Comparison of ENCODE assay signal across 12 cellular contexts in the genomic region with DNA sequence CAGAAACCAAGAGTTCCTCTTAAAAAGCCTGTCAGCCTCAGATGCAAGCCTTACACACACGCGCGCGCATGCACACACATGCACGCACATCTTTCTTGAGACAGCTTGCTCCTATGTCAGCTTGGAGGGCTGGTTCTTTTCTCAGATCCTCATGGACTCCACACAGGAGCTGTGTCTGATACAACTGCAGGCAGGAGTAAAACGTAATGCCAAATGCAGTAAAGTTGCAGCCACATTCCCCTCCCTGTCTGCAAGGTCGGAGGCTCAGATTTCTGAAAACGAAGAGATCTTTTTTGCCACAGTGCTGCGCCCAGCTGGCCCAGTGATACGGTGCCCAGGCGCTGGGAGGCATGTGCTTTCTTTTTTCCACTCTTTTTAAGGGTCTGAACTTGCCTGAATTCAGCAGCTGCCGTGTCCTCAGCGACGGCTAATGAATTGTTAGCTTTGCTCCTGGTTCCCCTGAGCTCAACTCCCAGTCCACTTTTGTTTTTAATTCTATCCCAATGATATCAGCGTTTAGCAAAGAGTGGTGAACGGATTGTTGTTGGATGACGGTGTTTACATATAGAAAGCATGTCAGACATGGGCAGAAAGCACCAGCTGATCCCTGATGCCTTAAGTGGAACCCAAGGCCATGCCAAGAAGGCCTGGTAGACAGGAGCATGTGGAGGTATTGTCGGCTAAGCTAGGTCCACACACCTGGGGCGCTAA.
DNase-seq lines count a peak whose midpoint lies in the region; ATAC-seq, FAIRE-seq and TF ChIP-seq lines count a peak whose summit lies in the region.
"Had no signal": no experiment of that assay in that cellular context is flagged by ENCODE, and none has a peak within 500 bp of the region (broad histone marks: within the 10 kb centered on the region; RNA-seq: fewer than 3 reads in every experiment).

No MANE protein-coding gene starts in this region.

- no peaks in the 10 kb centered on the region for H3K9me2 ChIP-seq in PC-3 (replicated peaks; ENCODE audit: low read length)

- intact Hi-C loops in HepG2 (cut with micrococcal nuclease; ENCODE audit: unreplicated experiment) (loop anchor here (5.0 kb wide), 1 partner anchor 73 kb away; a partner anchor contains a TSS), right lobe of liver (cut with DNase I) (no loop called here), GM12878 (cut with micrococcal nuclease; ENCODE audit: unreplicated experiment) (no loop called here), PC-3 (cut with micrococcal nuclease) (no loop called here)
- intact Hi-C loops in naive thymus-derived CD4-positive, alpha-beta T cell (cut with micrococcal nuclease), result no loop called here

- BruUV-seq in HepG2 (replicated peaks; lab: Mats Ljungman, UMichigan) (no TSS peak), GM12878 (replicated peaks; lab: Mats Ljungman, UMichigan) (no TSS peak), PC-3 (replicated peaks; lab: Mats Ljungman, UMichigan) (no TSS peak)

- no peaks in the 10 kb centered on the region for H3K27me3 Mint-ChIP-seq in naive thymus-derived CD4-positive, alpha-beta T cell
- H3K27me3 Mint-ChIP-seq: CD4-positive, CD25-positive, alpha-beta regulatory T cell; natural killer cell treated with Interleukin-12 subunit alpha and Interleukin-12 subunit beta and Interleukin-15 and Interleukin-18, amount 100 ng/mL, for 72 hours had no signal

- POLR2A ChIA-PET in HepG2 (lab: Yijun Ruan, JAX), result no interaction called here
- POLR2A ChIA-PET in GM12878 (lab: Charles Lee), result no interaction called here
- POLR2A ChIA-PET in naive thymus-derived CD4-positive, alpha-beta T cell (lab: Charles Lee), result interaction anchor here (0.7 kb wide), 1 partner anchor 233 kb away, joined by 3 read pairs; no protein-coding TSS in a partner anchor
- POLR2A ChIA-PET in PC-3 (lab: Charles Lee; ENCODE audit: unreplicated experiment), result no interaction called here

- SMC1A ChIA-PET in GM12878 (lab: Charles Lee; ENCODE audit: uncharacterized antibody, unreplicated experiment), result no interaction called here

- H3K9me3 ChIP-seq in HepG2 (ENCODE audit: low read length) (no peaks in the 10 kb centered on the region), right lobe of liver (no peaks in the 10 kb centered on the region), GM12878 (replicated peaks; ENCODE audit: control insufficient read depth, insufficient read depth, low read length) (no peaks in the 10 kb centered on the region; the same call in 2 of the 3 replicates), muscle layer of duodenum (ENCODE audit: control insufficient read depth in 1 of 2, low read length in 2 of 2) (no peaks in the 10 kb centered on the region), PC-3 (ENCODE audit: low read length) (no peaks in the 10 kb centered on the region)
- H3K9me3 ChIP-seq in naive thymus-derived CD4-positive, alpha-beta T cell (ENCODE audit: control insufficient read depth in 2 of 3, low read length in 3 of 3), result no peaks in the 10 kb centered on the region

- TF ChIP-seq POLR2A in HepG2 (IDR thresholded peaks at IDR 0.05; ENCODE audit: insufficient read depth in 1 of 2, low read depth in 2 of 2, low read length in 2 of 2), result no peak
- TF ChIP-seq POLR2A in right lobe of liver (IDR thresholded peaks at IDR 0.05), result no peak
- TF ChIP-seq POLR2A in GM12878 (IDR thresholded peaks at IDR 0.05; ENCODE audit: low read depth, low read length), result no peak

- H2AFZ ChIP-seq in HepG2 (ENCODE audit: low read length) (no peak overlapping the region), GM12878 (ENCODE audit: control insufficient read depth, low read depth, low read length) (no peak overlapping the region), PC-3 (ENCODE audit: low read length) (no peak overlapping the region)

- FAIRE-seq in HepG2 (lab: Jason Lieb, UNC), result no peak
- FAIRE-seq in GM12878 (lab: Jason Lieb, UNC), result no peak

- TF ChIP-seq CTCF in HepG2 (CRISPR knock-in tag; IDR thresholded peaks at IDR 0.05) (no peak), right lobe of liver (IDR thresholded peaks at IDR 0.05) (no peak), GM12878 (IDR thresholded peaks at IDR 0.05 in 2 of 3, conservative IDR thresholded peaks at IDR 0.05 in 1 of 3; ENCODE audit: control insufficient read depth in 2 of 3, extremely low read depth in 1 of 3, insufficient read depth in 1 of 3, low read depth in 3 of 3, low read length in 3 of 3) (no peak), PC-3 (conservative IDR thresholded peaks at IDR 0.05; ENCODE audit: low read depth, low read length) (no peak)

- H3K4me3 ChIP-seq in HepG2 (replicated peaks in 1 of 3; ENCODE audit: insufficient read depth in 1 of 3, low read depth in 2 of 3, low read length in 3 of 3), result no peak overlapping the region
- no peak overlapping the region for H3K4me3 ChIP-seq in right lobe of liver
- H3K4me3 ChIP-seq in GM12878, result no peak overlapping the region
- H3K4me3 ChIP-seq in muscle layer of duodenum (ENCODE audit: low read depth in 1 of 2, low read length in 2 of 2), result peak overlapping the region; percentile 34 to 49
- no peak overlapping the region for H3K4me3 ChIP-seq in naive thymus-derived CD4-positive, alpha-beta T cell (ENCODE audit: low read length)
- H3K4me3 ChIP-seq in PC-3 (ENCODE audit: low read length), result no peak overlapping the region

- H3K4me3 Mint-ChIP-seq in naive thymus-derived CD4-positive, alpha-beta T cell, result no peak overlapping the region
- H3K4me3 Mint-ChIP-seq: CD4-positive, CD25-positive, alpha-beta regulatory T cell; natural killer cell treated with Interleukin-12 subunit alpha and Interleukin-12 subunit beta and Interleukin-15 and Interleukin-18, amount 100 ng/mL, for 72 hours had no signal

- peaks cover 17 to 80% (median 66%) of the 10 kb centered on the region in 7 donors for H3K4me1 Mint-ChIP-seq in naive thymus-derived CD4-positive, alpha-beta T cell

- no peak for DNase-seq in HepG2 (ENCODE audit: low spot score)
- DNase-seq in right lobe of liver, result no peak
- no peak for DNase-seq in GM12878 (ENCODE audit: low read depth, low spot score)
- DNase-seq in naive thymus-derived CD4-positive, alpha-beta T cell, result no peak
- no peak for DNase-seq in COR-L47 (lab: John Stamatoyannopoulos, UW)
- DNase-seq in PC-3, result no peak
- DNase-seq: brain microvascular endothelial cell; CD4-positive, CD25-positive, alpha-beta regulatory T cell; NCI-H1048 had no signal

- H3K9ac ChIP-seq in HepG2 (ENCODE audit: insufficient read depth, low read depth, low read length) (no peak overlapping the region), GM12878 (ENCODE audit: control insufficient read depth, insufficient read depth, low read length) (no peak overlapping the region), PC-3 (ENCODE audit: low read length) (no peak overlapping the region)

- TF ChIP-seq RAD21 in HepG2 (CRISPR knock-in tag; IDR thresholded peaks at IDR 0.05), result no peak
- no peak for TF ChIP-seq RAD21 in GM12878 (IDR thresholded peaks at IDR 0.05; ENCODE audit: insufficient read depth, low read depth, low read length)

- in situ Hi-C loops in HepG2 (cut with HindIII; ENCODE audit: extremely low pct_ligation_motif_present, low pct_unique_long_range_greater_than_20kb), result no loop called here
- in situ Hi-C loops in GM12878 (cut with MboI), result no loop called here

- no peaks in the 10 kb centered on the region for H3K27me3 ChIP-seq in HepG2 (ENCODE audit: control insufficient read depth in 1 of 2, insufficient read depth in 2 of 2, low read length in 2 of 2)
- no peaks in the 10 kb centered on the region for H3K27me3 ChIP-seq in right lobe of liver
- no peaks in the 10 kb centered on the region for H3K27me3 ChIP-seq in GM12878 (replicated peaks in 1 of 2; ENCODE audit: control insufficient read depth in 2 of 2, insufficient read depth in 2 of 2, low read length in 1 of 2)
- H3K27me3 ChIP-seq in muscle layer of duodenum (ENCODE audit: low read depth, low read length), result no peaks in the 10 kb centered on the region
- no peaks in the 10 kb centered on the region for H3K27me3 ChIP-seq in naive thymus-derived CD4-positive, alpha-beta T cell (ENCODE audit: control insufficient read depth in 2 of 2, insufficient read depth in 2 of 2, low read length in 2 of 2)
- H3K27me3 ChIP-seq in PC-3 (ENCODE audit: low read length), result no peaks in the 10 kb centered on the region
- H3K27me3 ChIP-seq: brain microvascular endothelial cell had no signal

- no peaks in the 10 kb centered on the region for H3F3A ChIP-seq in PC-3 (ENCODE audit: low read length, unreplicated experiment)

- H3K27ac ChIP-seq in HepG2 (ENCODE audit: extremely low read length, insufficient read depth, low read length), result no peak overlapping the region
- no peak overlapping the region for H3K27ac ChIP-seq in right lobe of liver
- no peak overlapping the region for H3K27ac ChIP-seq in GM12878 (ENCODE audit: control insufficient read depth, insufficient read depth)
- peak overlapping the region; percentile 37 for H3K27ac ChIP-seq in muscle layer of duodenum (ENCODE audit: low read length)
- no peak overlapping the region for H3K27ac ChIP-seq in naive thymus-derived CD4-positive, alpha-beta T cell (ENCODE audit: low read depth, low read length)
- no peak overlapping the region for H3K27ac ChIP-seq in PC-3 (ENCODE audit: low read length)
- H3K27ac ChIP-seq: brain microvascular endothelial cell had no signal

- no peaks in the 10 kb centered on the region for H3K36me3 ChIP-seq in HepG2 (replicated peaks in 1 of 2; ENCODE audit: control insufficient read depth in 1 of 2, insufficient read depth in 2 of 2, low read length in 2 of 2)
- no peaks in the 10 kb centered on the region for H3K36me3 ChIP-seq in right lobe of liver
- H3K36me3 ChIP-seq in GM12878 (ENCODE audit: control insufficient read depth in 2 of 2, insufficient read depth in 2 of 2, low read length in 1 of 2), result no peaks in the 10 kb centered on the region
- H3K36me3 ChIP-seq in muscle layer of duodenum (ENCODE audit: control insufficient read depth in 1 of 2, insufficient read depth in 2 of 2, low read length in 2 of 2), result peaks cover 0 to 5% of the 10 kb centered on the region in 2 donors
- H3K36me3 ChIP-seq in naive thymus-derived CD4-positive, alpha-beta T cell (ENCODE audit: control insufficient read depth in 2 of 3, insufficient read depth in 3 of 3, low read length in 3 of 3), result peaks cover 0 to 15% (median 4%) of the 10 kb centered on the region in 3 experiments
- H3K36me3 ChIP-seq in PC-3 (ENCODE audit: low read depth, low read length), result no peaks in the 10 kb centered on the region
- H3K36me3 ChIP-seq: brain microvascular endothelial cell had no signal

- no peak overlapping the region for H3K27ac Mint-ChIP-seq in naive thymus-derived CD4-positive, alpha-beta T cell

- RAD21 ChIA-PET in GM12878 (lab: Charles Lee; ENCODE audit: unreplicated experiment), result no interaction called here

- peaks cover 0 to 2% (median 0%) of the 10 kb centered on the region in 11 donors for H3K9me3 Mint-ChIP-seq in naive thymus-derived CD4-positive, alpha-beta T cell
- H3K9me3 Mint-ChIP-seq: natural killer cell treated with Interleukin-12 subunit alpha and Interleukin-12 subunit beta and Interleukin-15 and Interleukin-18, amount 100 ng/mL, for 72 hours had no signal

- H3K4me1 ChIP-seq in HepG2 (ENCODE audit: insufficient read depth, low read length) (peaks cover 87% of the 10 kb centered on the region), right lobe of liver (peaks cover 0 to 33% (median 5%) of the 10 kb centered on the region in 4 donors), GM12878 (ENCODE audit: control insufficient read depth, insufficient read depth, low read length) (peaks cover 6% of the 10 kb centered on the region), muscle layer of duodenum (ENCODE audit: control insufficient read depth in 1 of 2, insufficient read depth in 2 of 2, low read length in 2 of 2) (peaks cover 0 to 16% of the 10 kb centered on the region in 2 donors), PC-3 (ENCODE audit: insufficient read depth, low read length) (0 out of 2 replicates have a peak, but pooled peaks cover 6% of the 10 kb centered on the region)
- no peaks in the 10 kb centered on the region for H3K4me1 ChIP-seq in naive thymus-derived CD4-positive, alpha-beta T cell (ENCODE audit: control insufficient read depth in 2 of 2, insufficient read depth in 2 of 2, low read length in 2 of 2)

- peaks cover 5 to 37% (median 22%) of the 10 kb centered on the region in 5 donors for H3K36me3 Mint-ChIP-seq in naive thymus-derived CD4-positive, alpha-beta T cell
- H3K36me3 Mint-ChIP-seq: natural killer cell treated with Interleukin-12 subunit alpha and Interleukin-12 subunit beta and Interleukin-15 and Interleukin-18, amount 100 ng/mL, for 72 hours had no signal

- H3K79me2 ChIP-seq in HepG2 (ENCODE audit: insufficient read depth, low read length) (no peaks in the 10 kb centered on the region), GM12878 (ENCODE audit: control insufficient read depth, insufficient read depth, low read length) (no peaks in the 10 kb centered on the region), PC-3 (ENCODE audit: low read length) (no peaks in the 10 kb centered on the region)

- CTCF ChIA-PET in HepG2 (lab: Yijun Ruan, JAX; ENCODE audit: low intra/inter-chr PET ratio, low total read pairs), result no interaction called here
- CTCF ChIA-PET in GM12878 (lab: Yijun Ruan, JAX), result interaction anchor here (0.6 to 1.0 kb wide), 2 partner anchors 20 to 51 kb away, joined by 3 to 5 read pairs; no protein-coding TSS in a partner anchor
- CTCF ChIA-PET in naive thymus-derived CD4-positive, alpha-beta T cell (lab: Charles Lee), result no interaction called here
- CTCF ChIA-PET in PC-3 (lab: Charles Lee), result no interaction called here

- WGBS in HepG2 (ENCODE audit: low lambda C conversion rate), result 95% methylated on average over 16 of the region's 19 CpGs
- 93% methylated on average over 17 of the region's 19 CpGs for WGBS in right lobe of liver (ENCODE audit: insufficient coverage, low coverage, low lambda C conversion rate, missing lambda C conversion rate)
- 83% methylated on average over 19 of the region's 19 CpGs for WGBS in GM12878 (ENCODE audit: insufficient coverage, insufficient replicate concordance, low lambda C conversion rate, missing lambda C conversion rate)

- H3K4me2 ChIP-seq in HepG2 (ENCODE audit: low read depth, low read length), result no peak overlapping the region
- no peak overlapping the region for H3K4me2 ChIP-seq in GM12878 (ENCODE audit: control insufficient read depth, insufficient read depth)
- no peak overlapping the region for H3K4me2 ChIP-seq in PC-3 (ENCODE audit: low read length)

- no peaks in the 10 kb centered on the region for H4K20me1 ChIP-seq in HepG2 (ENCODE audit: insufficient read depth, low read length)
- H4K20me1 ChIP-seq in GM12878 (ENCODE audit: control insufficient read depth, insufficient read depth), result no peaks in the 10 kb centered on the region
- H4K20me1 ChIP-seq in PC-3 (ENCODE audit: low read length), result no peaks in the 10 kb centered on the region

- no peak for ATAC-seq in HepG2
- no peak for ATAC-seq in right lobe of liver
- no peak for ATAC-seq in GM12878
- no peak for ATAC-seq in naive thymus-derived CD4-positive, alpha-beta T cell
- ATAC-seq in HG02981 (IDR thresholded peaks at IDR 0.05; ENCODE audit: unreplicated experiment), result no peak
- no peak for ATAC-seq in PC-3
- ATAC-seq: natural killer cell treated with Interleukin-12 subunit alpha and Interleukin-12 subunit beta and Interleukin-15 and Interleukin-18, amount 100 ng/mL, for 72 hours had no signal

- TF ChIP-seq EP300 in HepG2 (IDR thresholded peaks at IDR 0.05; ENCODE audit: low read depth in 2 of 2, low read length in 2 of 2) (no peak), HepG2 (CRISPR knock-in tag; IDR thresholded peaks at IDR 0.05; ENCODE audit: borderline replicate concordance) (no peak), GM12878 (IDR thresholded peaks at IDR 0.05; ENCODE audit: borderline replicate concordance in 1 of 2, control insufficient read depth in 1 of 2, low read depth in 2 of 2, low read length in 2 of 2) (no peak)

Comparison
In these comparisons a context has a peak if more than half of its experiments do, and no peak if none do; other contexts are left out.
1. H3K4me3 ChIP-seq: peak in muscle layer of duodenum (2 of 2); none in HepG2 (0 of 3), right lobe of liver (0 of 3), GM12878 (single experiment), naive thymus-derived CD4-positive, alpha-beta T cell (single experiment) and PC-3 (single experiment).